In genomic region chr2:120847700-120848321, GRCh38 we compare ENCODE assay signal across 12 cellular contexts.
DNase-seq lines count a peak whose midpoint lies in the region; ATAC-seq and TF ChIP-seq lines count a peak whose summit lies in the region.
"Had no signal": no experiment of that assay in that cellular context is flagged by ENCODE, and none has a peak within 500 bp of the region (broad histone marks: within the 10 kb centered on the region; RNA-seq: fewer than 3 reads in every experiment).

No MANE protein-coding gene starts in this region.

- no peak for TF ChIP-seq CTCF in sigmoid colon (IDR thresholded peaks at IDR 0.05)

- WGBS in sigmoid colon, 2 donors, result 73 to 76% methylated on average over 24 of the region's 24 CpGs

- no peaks in the 10 kb centered on the region for H3K36me3 ChIP-seq in sigmoid colon

- no peak for TF ChIP-seq EP300 in sigmoid colon (IDR thresholded peaks at IDR 0.05)

- no peak for ATAC-seq in HG03354 (IDR thresholded peaks at IDR 0.05; ENCODE audit: poor library complexity, severe bottlenecking, unreplicated experiment)
- ATAC-seq: naive thymus-derived CD8-positive, alpha-beta T cell had no signal

- H3K27me3 ChIP-seq in sigmoid colon, result no peaks in the 10 kb centered on the region

- no peak for TF ChIP-seq POLR2A in sigmoid colon (IDR thresholded peaks at IDR 0.05)

- peak; percentile 97 for DNase-seq in NCI-H1694 (lab: John Stamatoyannopoulos, UW)
- peak; percentile 81 to 96 for DNase-seq in NCI-H524 (lab: John Stamatoyannopoulos, UW)
- peak; percentile 64 for DNase-seq in epithelial cell of prostate (ENCODE audit: low read depth, low spot score)
- peak; percentile 65 for DNase-seq in sigmoid colon
- no peak for DNase-seq in NCI-H1105 treated with DMSO at 0.1 percent for 48 hours (lab: John Stamatoyannopoulos, UW)
- DNase-seq in central memory CD4-positive, alpha-beta T cell, result no peak
- DNase-seq: activated CD4-positive, alpha-beta T cell treated with anti-CD3 and anti-CD28 coated beads for 1 hour; effector CD8-positive, alpha-beta T cell; GDM1; naive thymus-derived CD8-positive, alpha-beta T cell; T-helper 1 cell had no signal

- intact Hi-C loops in sigmoid colon (cut with DNase I), result no loop called here

- no peak overlapping the region for H3K27ac ChIP-seq in epithelial cell of prostate
- no peak overlapping the region for H3K27ac ChIP-seq in sigmoid colon

- peaks cover 0 to 5% (median 0%) of the 10 kb centered on the region in 4 donors for H3K9me3 ChIP-seq in sigmoid colon

- H3K4me1 ChIP-seq in sigmoid colon, result peaks cover 0 to 29% (median 10%) of the 10 kb centered on the region in 4 donors

- H3K4me3 ChIP-seq in sigmoid colon, result no peak overlapping the region

Comparison
In these comparisons a context has a peak if more than half of its experiments do, and no peak if none do; other contexts are left out.
1. DNase-seq: peak in NCI-H1694 (single experiment), NCI-H524 (2 of 2), epithelial cell of prostate (single experiment) and sigmoid colon (single experiment); none in NCI-H1105 treated with DMSO at 0.1 percent for 48 hours (single experiment) and central memory CD4-positive, alpha-beta T cell (single experiment).